In genomic region chr20:31869673-31869941, GRCh38 we compare ENCODE assay signal across 1 cellular context.
TF ChIP-seq lines count a peak whose summit lies in the region.

No MANE protein-coding gene starts in this region.

TF ChIP-seq in GM12878, 131 proteins besides CTCF, POLR2A, EP300 and RAD21:
- TF ChIP-seq ZNF592 (IDR thresholded peaks at IDR 0.05) = no peak
- TF ChIP-seq BMI1 (IDR thresholded peaks at IDR 0.05; ENCODE audit: borderline replicate concordance) = no peak
- no peak for TF ChIP-seq MYB (IDR thresholded peaks at IDR 0.05; ENCODE audit: borderline replicate concordance, low read depth, low read length)
- TF ChIP-seq MAX (IDR thresholded peaks at IDR 0.05; ENCODE audit: low read depth, low read length) = no peak
- no peak for TF ChIP-seq CHD2 (IDR thresholded peaks at IDR 0.05; ENCODE audit: borderline replicate concordance, low read depth, low read length)
- TF ChIP-seq MEF2B (IDR thresholded peaks at IDR 0.05; ENCODE audit: partially characterized antibody, poor library complexity, severe bottlenecking) = no peak
- no peak for TF ChIP-seq E2F4 (IDR thresholded peaks at IDR 0.05; ENCODE audit: low read depth, low read length)
- no peak for TF ChIP-seq RBBP5 (conservative IDR thresholded peaks at IDR 0.05)
- no peak for TF ChIP-seq DPF2 (IDR thresholded peaks at IDR 0.05)
- TF ChIP-seq USF2 (IDR thresholded peaks at IDR 0.05; ENCODE audit: borderline replicate concordance, low read depth, low read length) = no peak
- TF ChIP-seq POU2F2 (IDR thresholded peaks at IDR 0.05; ENCODE audit: borderline replicate concordance, low read depth, low read length) = no peak
- TF ChIP-seq ZBTB40 (IDR thresholded peaks at IDR 0.05; ENCODE audit: borderline replicate concordance) = no peak
- no peak for TF ChIP-seq ESRRA (IDR thresholded peaks at IDR 0.05; ENCODE audit: low read length)
